In genomic region chr3:15861163-15861562, GRCh38 we compare ENCODE assay signal across 1 cellular context.
TF ChIP-seq lines count a peak whose summit lies in the region.

No MANE protein-coding gene starts in this region.

TF ChIP-seq in GM12878, 131 proteins besides CTCF, POLR2A, EP300 and RAD21 (continued from another document):
- TF ChIP-seq MTA2 (IDR thresholded peaks at IDR 0.05; ENCODE audit: low read depth) = no peak
- no peak for TF ChIP-seq SMC3 (IDR thresholded peaks at IDR 0.05; ENCODE audit: borderline replicate concordance, low read length)
- no peak for TF ChIP-seq MAX (IDR thresholded peaks at IDR 0.05; ENCODE audit: low read depth, low read length)
- no peak for TF ChIP-seq GABPA (IDR thresholded peaks at IDR 0.05; ENCODE audit: low read depth)
- TF ChIP-seq SIN3A (IDR thresholded peaks at IDR 0.05; ENCODE audit: low read depth, low read length) = no peak
- no peak for TF ChIP-seq EZH2 (IDR thresholded peaks at IDR 0.05; ENCODE audit: borderline replicate concordance, control insufficient read depth, low read depth, low read length)
- no peak for TF ChIP-seq ZNF384 (IDR thresholded peaks at IDR 0.05; ENCODE audit: borderline replicate concordance, low read depth, low read length)
